Comparison of ENCODE assay signal across 9 cellular contexts in the genomic region with DNA sequence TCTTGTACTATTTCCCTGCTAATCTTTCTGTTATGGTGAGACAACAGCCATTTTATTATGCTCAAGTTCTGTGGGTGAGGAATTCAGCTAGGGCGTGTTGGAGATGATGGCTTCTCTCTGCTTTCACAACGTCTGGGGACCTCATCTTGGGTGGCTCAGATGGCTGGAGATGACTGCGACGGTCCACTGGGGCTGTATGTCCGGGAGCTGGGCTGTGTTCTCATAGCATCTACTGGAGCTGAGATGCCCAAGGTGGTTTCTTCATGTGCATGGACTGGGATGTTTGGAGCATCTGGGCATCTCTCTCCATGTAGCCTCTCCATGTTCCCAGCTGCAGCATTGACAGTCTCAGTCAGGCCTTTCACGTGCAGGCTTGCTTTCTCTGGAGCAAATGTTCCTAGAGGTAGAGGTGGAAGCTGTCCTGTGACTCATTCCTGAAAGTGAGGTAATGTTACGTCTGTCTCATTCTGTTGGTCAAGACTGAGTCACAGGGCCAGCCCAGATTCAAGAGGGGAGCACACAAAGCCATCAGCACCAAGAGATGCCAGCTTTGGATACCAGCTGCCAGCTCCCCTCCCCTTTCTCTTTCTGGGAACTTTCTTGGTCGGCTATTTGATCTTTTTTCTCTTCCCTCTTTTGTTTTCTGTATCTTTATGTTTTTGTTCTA.
DNase-seq lines count a peak whose midpoint lies in the region; ATAC-seq, FAIRE-seq and TF ChIP-seq lines count a peak whose summit lies in the region.
"Had no signal": no experiment of that assay in that cellular context is flagged by ENCODE, and none has a peak within 500 bp of the region (broad histone marks: within the 10 kb centered on the region; RNA-seq: fewer than 3 reads in every experiment).

No MANE protein-coding gene starts in this region.

- no peak for TF ChIP-seq CTCF in AG04449 (IDR thresholded peaks at IDR 0.05; ENCODE audit: insufficient read depth, low read length, missing control alignments)

- CTCF ChIA-PET in AG04449 (lab: Yijun Ruan, JAX), result no interaction called here

- peak; percentile 98 for FAIRE-seq in H54 (lab: Jason Lieb, UNC)

- POLR2A ChIA-PET in AG04449 (lab: Yijun Ruan, JAX), result no interaction called here

- no peak for ATAC-seq in HG02588 (IDR thresholded peaks at IDR 0.05; ENCODE audit: unreplicated experiment)
- ATAC-seq in HG02885 (IDR thresholded peaks at IDR 0.05; ENCODE audit: poor library complexity, unreplicated experiment), result no peak

- no peak for TF ChIP-seq POLR2A in H54 (IDR thresholded peaks at IDR 0.05; ENCODE audit: low read depth, low read length)

- peak; percentile 16 for DNase-seq in AG04449 (ENCODE audit: low read depth, low spot score)
- DNase-seq in H54 (ENCODE audit: insufficient read length, low spot score), result peak; percentile 90
- DNase-seq in T1000 (lab: John Stamatoyannopoulos, UW), result peak; percentile 74
- peak; percentile 85 for DNase-seq in iris pigment epithelial cell (ENCODE audit: low read depth)
- DNase-seq in cortex of kidney (lab: John Stamatoyannopoulos, UW), result no peak
- no peak for DNase-seq in SK-N-DZ (ENCODE audit: low spot score)

- H3K4me3 ChIP-seq in AG04449 (ENCODE audit: low read depth, low read length), result no peak overlapping the region
- H3K4me3 ChIP-seq: thoracic aorta had no signal

Comparison
In these comparisons a context has a peak if more than half of its experiments do, and no peak if none do; other contexts are left out.
1. DNase-seq: peak in AG04449 (single experiment), H54 (single experiment), T1000 (single experiment) and iris pigment epithelial cell (single experiment); none in cortex of kidney (single experiment) and SK-N-DZ (single experiment).